ENCODE assay signal across 8 cellular contexts in genomic region chr12:103548622-103549601, GRCh38. TPM values are rescaled to one million over a fixed set of nuclear protein-coding genes. Genes with fewer than 3 reads are reported as not detected.
DNase-seq lines count a peak whose midpoint lies in the region; ATAC-seq and TF ChIP-seq lines count a peak whose summit lies in the region.

No MANE protein-coding gene starts in this region.

- H3K4me3 Mint-ChIP-seq in Caco-2 (ENCODE audit: unreplicated experiment) = no peak overlapping the region
- H3K4me3 Mint-ChIP-seq in activated T-helper 17 cell treated with anti-CD3 and anti-CD28 coated beads, Interleukin-2, amount 50 U/mL, for 72 hours = peak overlapping the region; percentile 1
- H3K4me3 Mint-ChIP-seq in type B pancreatic cell = no peak overlapping the region

- 20 to 26% (median 21%) methylated on average over 10 of the region's 10 CpGs for WGBS in ovary, 3 donors

- CTCF ChIA-PET in Caco-2 (lab: Charles Lee) = interaction anchor here (1.3 to 1.8 kb wide), 2 partner anchors 598 to 600 kb away, joined by 3 to 7 read pairs; no protein-coding TSS in a partner anchor

- H3K36me3 Mint-ChIP-seq in Caco-2 (ENCODE audit: insufficient read depth, unreplicated experiment) (no peaks in the 10 kb centered on the region), type B pancreatic cell (no peaks in the 10 kb centered on the region)
- H3K36me3 Mint-ChIP-seq in activated T-helper 17 cell treated with anti-CD3 and anti-CD28 coated beads, Interleukin-2, amount 50 U/mL, for 72 hours (ENCODE audit: low read depth) = no peaks in the 10 kb centered on the region

- TF ChIP-seq CTCF in Caco-2 (IDR thresholded peaks at IDR 0.05; ENCODE audit: insufficient read depth in 1 of 2, low read depth in 1 of 2, low read length in 1 of 2, severe bottlenecking in 1 of 2, unreplicated experiment in 1 of 2) (peak; percentile 76 to 82), LNCaP clone FGC (IDR thresholded peaks at IDR 0.05; ENCODE audit: control insufficient read depth, extremely low read depth, insufficient read depth) (peak; percentile 76), RWPE2 (IDR thresholded peaks at IDR 0.05; ENCODE audit: poor library complexity, severe bottlenecking) (peak; percentile 89), foreskin keratinocyte (conservative IDR thresholded peaks at IDR 0.05) (peak; percentile 96), ovary (IDR thresholded peaks at IDR 0.05) (peak in 2 of 3 donors; percentile 53 to 72), type B pancreatic cell (conservative IDR thresholded peaks at IDR 0.05) (peak; percentile 99)

- POLR2A ChIA-PET in Caco-2 (lab: Charles Lee) = no interaction called here

- DNase-seq in Caco-2 (peak; percentile 62 to 77), LNCaP clone FGC (ENCODE audit: low read depth) (peak; percentile 48), RWPE2 (ENCODE audit: low spot score) (no peak), foreskin keratinocyte (peak in 1 of 2 donors; percentile 70), ovary (peak; percentile 33 to 67 (median 51)), type B pancreatic cell (ENCODE audit: extremely low spot score, unreplicated experiment) (no peak)

- intact Hi-C loops in Caco-2 (cut with micrococcal nuclease; ENCODE audit: unreplicated experiment) = loop anchor here (1.0 kb wide), 6 partner anchors 45 to 670 kb away; no protein-coding TSS in a partner anchor
- intact Hi-C loops in ovary (cut with DNase I) = loop anchor here in 2 of 4 donors (5.0 to 10.0 kb wide), 4 partner anchors 597 to 664 kb away; no protein-coding TSS in a partner anchor

- H3K4me3 ChIP-seq in Caco-2 (ENCODE audit: low read depth, low read length) (no peak overlapping the region), LNCaP clone FGC (ENCODE audit: low read depth, low read length) (no peak overlapping the region), RWPE2 (ENCODE audit: severe bottlenecking) (no peak overlapping the region), ovary (no peak overlapping the region)

- H3K27me3 ChIP-seq in Caco-2 (replicated peaks; ENCODE audit: control insufficient read depth, insufficient read depth, low read length) (no peaks in the 10 kb centered on the region), RWPE2 (ENCODE audit: insufficient read depth, poor library complexity, severe bottlenecking) (no peaks in the 10 kb centered on the region), foreskin keratinocyte (no peaks in the 10 kb centered on the region), ovary (no peaks in the 10 kb centered on the region)

- no peak for TF ChIP-seq EP300 in ovary (IDR thresholded peaks at IDR 0.05)

- H3K27ac ChIP-seq in RWPE2 (ENCODE audit: poor library complexity, severe bottlenecking) = no peak overlapping the region
- H3K27ac ChIP-seq in foreskin keratinocyte = peak overlapping the region; percentile 25
- H3K27ac ChIP-seq in ovary = no peak overlapping the region

- H3K36me3 ChIP-seq in Caco-2 (ENCODE audit: control insufficient read depth, insufficient read depth, low read length) (no peaks in the 10 kb centered on the region), RWPE2 (ENCODE audit: low read depth) (no peaks in the 10 kb centered on the region), ovary (no peaks in the 10 kb centered on the region)

- peaks cover 4% of the 10 kb centered on the region for H3K27me3 Mint-ChIP-seq in Caco-2 (ENCODE audit: insufficient read depth, unreplicated experiment)
- peaks cover 20% of the 10 kb centered on the region for H3K27me3 Mint-ChIP-seq in activated T-helper 17 cell treated with anti-CD3 and anti-CD28 coated beads, Interleukin-2, amount 50 U/mL, for 72 hours
- peaks cover 31% of the 10 kb centered on the region for H3K27me3 Mint-ChIP-seq in type B pancreatic cell

- no peak overlapping the region for H3K27ac Mint-ChIP-seq in Caco-2 (ENCODE audit: unreplicated experiment)
- H3K27ac Mint-ChIP-seq in activated T-helper 17 cell treated with anti-CD3 and anti-CD28 coated beads, Interleukin-2, amount 50 U/mL, for 72 hours = peak overlapping the region; percentile 6
- no peak overlapping the region for H3K27ac Mint-ChIP-seq in type B pancreatic cell

- TF ChIP-seq POLR2A in ovary (IDR thresholded peaks at IDR 0.05) = no peak

- H3K4me1 ChIP-seq in Caco-2 = no peaks in the 10 kb centered on the region
- no peaks in the 10 kb centered on the region for H3K4me1 ChIP-seq in RWPE2 (ENCODE audit: insufficient read depth, poor library complexity, severe bottlenecking)
- peaks cover 9% of the 10 kb centered on the region for H3K4me1 ChIP-seq in foreskin keratinocyte
- no peaks in the 10 kb centered on the region for H3K4me1 ChIP-seq in ovary (ENCODE audit: insufficient read depth)

- H3K9me3 ChIP-seq in Caco-2 = no peaks in the 10 kb centered on the region
- no peaks in the 10 kb centered on the region for H3K9me3 ChIP-seq in RWPE2 (ENCODE audit: severe bottlenecking)
- H3K9me3 ChIP-seq in ovary = no peaks in the 10 kb centered on the region

- ATAC-seq in GM21447 (IDR thresholded peaks at IDR 0.05; ENCODE audit: unreplicated experiment) (peak; percentile 77), RWPE2 (ENCODE audit: low read depth) (peak; percentile 92), foreskin keratinocyte (peak; percentile 93)
- ATAC-seq in activated T-helper 17 cell treated with anti-CD3 and anti-CD28 coated beads, Interleukin-2, amount 50 U/mL, for 72 hours (replicated peaks) = peak; percentile 91

- BruUV-seq in Caco-2 (replicated peaks; lab: Mats Ljungman, UMichigan) = no TSS peak

- H3K4me1 Mint-ChIP-seq in Caco-2 (ENCODE audit: low read depth, unreplicated experiment) (no peaks in the 10 kb centered on the region), type B pancreatic cell (ENCODE audit: unreplicated experiment) (peaks cover 9% of the 10 kb centered on the region)
- H3K4me1 Mint-ChIP-seq in activated T-helper 17 cell treated with anti-CD3 and anti-CD28 coated beads, Interleukin-2, amount 50 U/mL, for 72 hours = peaks cover 6% of the 10 kb centered on the region

- no peaks in the 10 kb centered on the region for H3K9me3 Mint-ChIP-seq in Caco-2 (ENCODE audit: unreplicated experiment)
- H3K9me3 Mint-ChIP-seq in activated T-helper 17 cell treated with anti-CD3 and anti-CD28 coated beads, Interleukin-2, amount 50 U/mL, for 72 hours = no peaks in the 10 kb centered on the region
- H3K9me3 Mint-ChIP-seq in type B pancreatic cell = peaks cover 7% of the 10 kb centered on the region

RNA-seq across cellular contexts. Expression of gene STAB2, which starts 38.2 kb away (rescaled TPM):
- total RNA-seq in Caco-2 (2022) (0.25 TPM in 1 of 2 replicates, not detected in the other), foreskin keratinocyte (not detected in 2 replicates), ovary (1 to 10 TPM in 3 of 7 donors, under 1 TPM in 4; 0.05 to 9.3 (median 0.86) TPM), type B pancreatic cell (ENCODE audit: low replicate concordance) (not detected in 2 replicates)
- total RNA-seq in activated T-helper 17 cell treated with anti-CD3 and anti-CD28 coated beads, Interleukin-2, amount 50 U/mL, for 72 hours = not detected
- polyA plus RNA-seq in foreskin keratinocyte (not detected in 2 replicates), ovary (1 to 10 TPM in 1 of 2 donors, under 1 TPM in 1; 0.36 to 6.4 TPM)

RNA-seq across cellular contexts. Expression of gene C12orf42, which starts 53.1 kb away (rescaled TPM):
- total RNA-seq in Caco-2 (2022) (not detected in 2 replicates), foreskin keratinocyte (0.07 TPM in 1 of 2 replicates, not detected in the other), ovary (not detected), type B pancreatic cell (ENCODE audit: low replicate concordance) (not detected in 2 replicates)
- not detected for total RNA-seq in activated T-helper 17 cell treated with anti-CD3 and anti-CD28 coated beads, Interleukin-2, amount 50 U/mL, for 72 hours
- polyA plus RNA-seq in foreskin keratinocyte (not detected in 2 replicates), ovary (not detected)

Comparison
In these comparisons a context has a peak if more than half of its experiments do, and no peak if none do; other contexts are left out.
1. DNase-seq: peak in Caco-2 (2 of 2), LNCaP clone FGC (single experiment) and ovary (5 of 5); none in RWPE2 (single experiment) and type B pancreatic cell (single experiment).
2. Peak in every context shown above with its lines, with median percentiles within 50 percentile points of each other: CTCF ChIP-seq and ATAC-seq.